13 cellular contexts compared by ENCODE assay signal in genomic region chr10:7397636-7398035, GRCh38.
"Had no signal": no experiment of that assay in that cellular context is flagged by ENCODE, and none has a peak within 500 bp of the region (broad histone marks: within the 10 kb centered on the region; RNA-seq: fewer than 3 reads in every experiment).

No MANE protein-coding gene starts in this region.

- H3K4me1 ChIP-seq: breast epithelium, left lung, tibial artery had no signal

- H3K27me3 Mint-ChIP-seq: memory B cell; naive thymus-derived CD8-positive, alpha-beta T cell had no signal

- H3K4me3 ChIP-seq: breast epithelium, gastroesophageal sphincter, hepatocyte, left lung, SK-N-MC, tibial artery had no signal

- H3K36me3 ChIP-seq: breast epithelium, gastroesophageal sphincter, left lung, tibial artery had no signal

- H3K27me3 ChIP-seq: breast epithelium, gastroesophageal sphincter, hepatocyte, left lung had no signal

- H3K4me3 Mint-ChIP-seq: activated T-cell treated with anti-CD3 and anti-CD28 coated beads, Interleukin-2, amount 50 U/mL, for 4 hours; memory B cell; naive thymus-derived CD8-positive, alpha-beta T cell had no signal

- H3K9me3 Mint-ChIP-seq: memory B cell; naive thymus-derived CD8-positive, alpha-beta T cell had no signal

- DNase-seq: activated gamma-delta T cell; activated T-cell treated with anti-CD3 and anti-CD28 coated beads, Interleukin-2, amount 50 U/mL, for 4 hours; aorta; left lung; naive thymus-derived CD8-positive, alpha-beta T cell; tibial artery had no signal

- H3K27ac ChIP-seq: breast epithelium, gastroesophageal sphincter, hepatocyte, left lung, SK-N-MC, tibial artery had no signal

- H3K9me3 ChIP-seq: breast epithelium, gastroesophageal sphincter, left lung, tibial artery had no signal

- H3K27ac Mint-ChIP-seq: memory B cell, progenitor cell of endocrine pancreas had no signal

- ATAC-seq: gastroesophageal sphincter; left lung; naive thymus-derived CD8-positive, alpha-beta T cell; sciatic nerve had no signal
